Comparison of ENCODE assay signal across 1 cellular context in genomic region chr15:99104788-99105515, GRCh38.
TF ChIP-seq lines count a peak whose summit lies in the region.

Gene SYNM (plus strand): TSS chr15:99105080. CDS start chr15:99105200, 120 bp downstream.

TF ChIP-seq in HepG2, 621 proteins besides CTCF, POLR2A, EP300 and RAD21 (continued from another document and continues in another):
- no peak for TF ChIP-seq MIXL1 (CRISPR knock-in tag; IDR thresholded peaks at IDR 0.05)
- TF ChIP-seq ZNF577 (CRISPR knock-in tag; IDR thresholded peaks at IDR 0.05; ENCODE audit: borderline replicate concordance, low read depth), result no peak
- TF ChIP-seq KMT2B (CRISPR knock-in tag; IDR thresholded peaks at IDR 0.05), result 0 out of 2 replicates have a peak, but pooled peaks have one; percentile 49
- no peak for TF ChIP-seq ZNF34 (CRISPR knock-in tag; IDR thresholded peaks at IDR 0.05; ENCODE audit: borderline replicate concordance)
- no peak for TF ChIP-seq PBX2 (CRISPR knock-in tag; IDR thresholded peaks at IDR 0.05)
- TF ChIP-seq MBD4 (IDR thresholded peaks at IDR 0.05; ENCODE audit: borderline replicate concordance, low read length), result no peak
- peak; percentile 33; the same call in 1 of the 2 replicates for TF ChIP-seq ZNF761 (CRISPR knock-in tag; conservative IDR thresholded peaks at IDR 0.05)
- no peak for TF ChIP-seq NAIF1 (CRISPR knock-in tag; IDR thresholded peaks at IDR 0.05; ENCODE audit: borderline replicate concordance)
- TF ChIP-seq SRF (IDR thresholded peaks at IDR 0.05; ENCODE audit: low read depth, low read length), result no peak
- no peak for TF ChIP-seq ZNF251 (CRISPR knock-in tag; IDR thresholded peaks at IDR 0.05)
- no peak for TF ChIP-seq THAP9 (CRISPR knock-in tag; IDR thresholded peaks at IDR 0.05; ENCODE audit: borderline replicate concordance)
- no peak for TF ChIP-seq ZNF660 (CRISPR knock-in tag; IDR thresholded peaks at IDR 0.05; ENCODE audit: borderline replicate concordance, low read depth)
- TF ChIP-seq MLLT10 (CRISPR knock-in tag; IDR thresholded peaks at IDR 0.05), result no peak
- TF ChIP-seq RFX3 (CRISPR knock-in tag; IDR thresholded peaks at IDR 0.05), result no peak
- no peak for TF ChIP-seq ZNF292 (CRISPR knock-in tag; IDR thresholded peaks at IDR 0.05; ENCODE audit: borderline replicate concordance, low read depth)
- no peak for TF ChIP-seq NR2C2 (CRISPR knock-in tag; IDR thresholded peaks at IDR 0.05; ENCODE audit: borderline replicate concordance)
- 0 out of 2 replicates have a peak, but pooled peaks have one; percentile 25 for TF ChIP-seq ETS1 (CRISPR knock-in tag; IDR thresholded peaks at IDR 0.05)
- no peak for TF ChIP-seq BCLAF1 (IDR thresholded peaks at IDR 0.05)
- TF ChIP-seq SIX4 (CRISPR knock-in tag; IDR thresholded peaks at IDR 0.05), result no peak
- no peak for TF ChIP-seq ZNF737 (CRISPR knock-in tag; IDR thresholded peaks at IDR 0.05; ENCODE audit: borderline replicate concordance)
- TF ChIP-seq ASH2L (IDR thresholded peaks at IDR 0.05; ENCODE audit: insufficient read length, low read depth, low read length), result peak; percentile 38
- no peak for TF ChIP-seq U2AF1 (optimal IDR thresholded peaks at IDR 0.05; ENCODE audit: low read depth, low read length)
- TF ChIP-seq ZBTB44 (CRISPR knock-in tag; IDR thresholded peaks at IDR 0.05), result no peak
- no peak for TF ChIP-seq HNF1A (IDR thresholded peaks at IDR 0.05; ENCODE audit: low read depth)
- peak; percentile 57; the same call in 1 of the 2 replicates for TF ChIP-seq HNF1A (CRISPR knock-in tag; IDR thresholded peaks at IDR 0.05; ENCODE audit: borderline replicate concordance)
- no peak for TF ChIP-seq AKNA (CRISPR knock-in tag; IDR thresholded peaks at IDR 0.05; ENCODE audit: borderline replicate concordance)
- peak; percentile 55; the same call in 1 of the 2 replicates for TF ChIP-seq E2F1 (CRISPR knock-in tag; IDR thresholded peaks at IDR 0.05)
- 0 out of 2 replicates have a peak, but pooled peaks have one; percentile 72 for TF ChIP-seq ZNF766 (CRISPR knock-in tag; IDR thresholded peaks at IDR 0.05; ENCODE audit: borderline replicate concordance)
- no peak for TF ChIP-seq SUZ12 (IDR thresholded peaks at IDR 0.05; ENCODE audit: low read depth, low read length)
- no peak for TF ChIP-seq RORA (CRISPR knock-in tag; IDR thresholded peaks at IDR 0.05)
- no peak for TF ChIP-seq TP53 (CRISPR knock-in tag; conservative IDR thresholded peaks at IDR 0.05)
- TF ChIP-seq HDAC6 (IDR thresholded peaks at IDR 0.05; ENCODE audit: low read depth, low read length), result no peak
- peak; percentile 36; the same call in 1 of the 2 replicates for TF ChIP-seq BCL6 (CRISPR knock-in tag; IDR thresholded peaks at IDR 0.05)
- TF ChIP-seq TERF1 (CRISPR knock-in tag; IDR thresholded peaks at IDR 0.05), result no peak
- TF ChIP-seq ZSCAN29 (CRISPR knock-in tag; conservative IDR thresholded peaks at IDR 0.05), result 0 out of 2 replicates have a peak, but pooled peaks have one; percentile 57
